In genomic region chr3:179610066-179610465, GRCh38 we compare ENCODE assay signal across 22 cellular contexts. TPM values are rescaled to one million over a fixed set of nuclear protein-coding genes. Genes with fewer than 3 reads are reported as not detected.
DNase-seq lines count a peak whose midpoint lies in the region; ATAC-seq lines count a peak whose summit lies in the region.
"Had no signal": no experiment of that assay in that cellular context is flagged by ENCODE, and none has a peak within 500 bp of the region (broad histone marks: within the 10 kb centered on the region; RNA-seq: fewer than 3 reads in every experiment).

No MANE protein-coding gene starts in this region.

- no peak for ATAC-seq in activated naive CD8-positive, alpha-beta T cell treated with anti-CD3 and anti-CD28 coated beads, Interleukin-2, amount 50 U/mL, for 24 hours
- no peak for ATAC-seq in activated T-helper 17 cell treated with anti-CD3 and anti-CD28 coated beads, Interleukin-2, amount 50 U/mL, for 72 hours (replicated peaks)
- no peak for ATAC-seq in stimulated activated memory B cell treated with anti-CD40 and anti-IgM and Interleukin-4, amounts not matched to agents 10 μg/mL and 1 μg/mL and 100 μg/mL, for 72 hours
- ATAC-seq: esophagus mucosa, Panc1, SK-N-SH treated with all-trans-retinoic acid at 6 μM for 48 hours had no signal

- H3K4me1 Mint-ChIP-seq in activated naive CD8-positive, alpha-beta T cell treated with anti-CD3 and anti-CD28 coated beads for 36 hours = peaks cover 30% of the 10 kb centered on the region
- H3K4me1 Mint-ChIP-seq in activated naive CD8-positive, alpha-beta T cell treated with anti-CD3 and anti-CD28 coated beads, Interleukin-2, amount 50 U/mL, for 24 hours = peaks cover 44% of the 10 kb centered on the region
- peaks cover 33% of the 10 kb centered on the region for H3K4me1 Mint-ChIP-seq in activated T-helper 17 cell treated with anti-CD3 and anti-CD28 coated beads, Interleukin-2, amount 50 U/mL, for 72 hours
- peaks cover 62% of the 10 kb centered on the region for H3K4me1 Mint-ChIP-seq in stimulated activated memory B cell treated with anti-CD40 and anti-IgM and Interleukin-4, amounts not matched to agents 10 μg/mL and 1 μg/mL and 100 μg/mL, for 72 hours

- DNase-seq in activated naive CD8-positive, alpha-beta T cell treated with anti-CD3 and anti-CD28 coated beads for 36 hours = no peak
- DNase-seq in activated naive CD8-positive, alpha-beta T cell treated with anti-CD3 and anti-CD28 coated beads, Interleukin-2, amount 50 U/mL, for 24 hours = no peak
- DNase-seq in KBM-7 = no peak
- DNase-seq: activated CD8-positive, alpha-beta memory T cell treated with anti-CD3 and anti-CD28 coated beads, Interleukin-2, amount 50 U/mL, for 4 hours; activated gamma-delta T cell; central memory CD4-positive, alpha-beta T cell; DMS153; glutamatergic neuron; MV-4-11; NCI-H1436 treated with DMSO at 0.1 percent for 48 hours; NCI-H2107; NCI-H345; ovary; Right ventricle myocardium superior; stimulated activated CD4-positive, alpha-beta T cell treated with anti-CD3 and anti-CD28 coated beads, Interleukin-4, amount 100 ng/mL, for 24 hours; upper lobe of left lung had no signal

- in situ Hi-C loops in KBM-7 (cut with MboI; ENCODE audit: low pct_unique_long_range_greater_than_20kb, low sequenced_read_pairs) = no loop called here

- peaks cover 15% of the 10 kb centered on the region for H3K36me3 Mint-ChIP-seq in activated naive CD8-positive, alpha-beta T cell treated with anti-CD3 and anti-CD28 coated beads for 36 hours
- peaks cover 14% of the 10 kb centered on the region for H3K36me3 Mint-ChIP-seq in activated naive CD8-positive, alpha-beta T cell treated with anti-CD3 and anti-CD28 coated beads, Interleukin-2, amount 50 U/mL, for 24 hours (ENCODE audit: low read depth)
- H3K36me3 Mint-ChIP-seq in activated T-helper 17 cell treated with anti-CD3 and anti-CD28 coated beads, Interleukin-2, amount 50 U/mL, for 72 hours (ENCODE audit: low read depth) = peaks cover 34% of the 10 kb centered on the region
- peaks cover 25% of the 10 kb centered on the region for H3K36me3 Mint-ChIP-seq in stimulated activated memory B cell treated with anti-CD40 and anti-IgM and Interleukin-4, amounts not matched to agents 10 μg/mL and 1 μg/mL and 100 μg/mL, for 72 hours

- peak overlapping the region; percentile 29 for H3K27ac Mint-ChIP-seq in activated naive CD8-positive, alpha-beta T cell treated with anti-CD3 and anti-CD28 coated beads for 36 hours
- no peak overlapping the region for H3K27ac Mint-ChIP-seq in activated naive CD8-positive, alpha-beta T cell treated with anti-CD3 and anti-CD28 coated beads, Interleukin-2, amount 50 U/mL, for 24 hours
- peak overlapping the region; percentile 99 for H3K27ac Mint-ChIP-seq in activated T-helper 17 cell treated with anti-CD3 and anti-CD28 coated beads, Interleukin-2, amount 50 U/mL, for 72 hours
- peak overlapping the region; percentile 97 for H3K27ac Mint-ChIP-seq in stimulated activated memory B cell treated with anti-CD40 and anti-IgM and Interleukin-4, amounts not matched to agents 10 μg/mL and 1 μg/mL and 100 μg/mL, for 72 hours

- H3K4me3 Mint-ChIP-seq in activated naive CD8-positive, alpha-beta T cell treated with anti-CD3 and anti-CD28 coated beads for 36 hours = no peak overlapping the region
- H3K4me3 Mint-ChIP-seq in activated naive CD8-positive, alpha-beta T cell treated with anti-CD3 and anti-CD28 coated beads, Interleukin-2, amount 50 U/mL, for 24 hours = no peak overlapping the region
- peak overlapping the region; percentile 90 for H3K4me3 Mint-ChIP-seq in activated T-helper 17 cell treated with anti-CD3 and anti-CD28 coated beads, Interleukin-2, amount 50 U/mL, for 72 hours
- no peak overlapping the region for H3K4me3 Mint-ChIP-seq in stimulated activated memory B cell treated with anti-CD40 and anti-IgM and Interleukin-4, amounts not matched to agents 10 μg/mL and 1 μg/mL and 100 μg/mL, for 72 hours
- H3K4me3 Mint-ChIP-seq: neural crest cell had no signal

- no peaks in the 10 kb centered on the region for H3K27me3 Mint-ChIP-seq in activated naive CD8-positive, alpha-beta T cell treated with anti-CD3 and anti-CD28 coated beads for 36 hours
- H3K27me3 Mint-ChIP-seq in activated naive CD8-positive, alpha-beta T cell treated with anti-CD3 and anti-CD28 coated beads, Interleukin-2, amount 50 U/mL, for 24 hours = no peaks in the 10 kb centered on the region
- H3K27me3 Mint-ChIP-seq in activated T-helper 17 cell treated with anti-CD3 and anti-CD28 coated beads, Interleukin-2, amount 50 U/mL, for 72 hours = no peaks in the 10 kb centered on the region
- no peaks in the 10 kb centered on the region for H3K27me3 Mint-ChIP-seq in stimulated activated memory B cell treated with anti-CD40 and anti-IgM and Interleukin-4, amounts not matched to agents 10 μg/mL and 1 μg/mL and 100 μg/mL, for 72 hours

- no peaks in the 10 kb centered on the region for H3K9me3 Mint-ChIP-seq in activated naive CD8-positive, alpha-beta T cell treated with anti-CD3 and anti-CD28 coated beads for 36 hours
- H3K9me3 Mint-ChIP-seq in activated naive CD8-positive, alpha-beta T cell treated with anti-CD3 and anti-CD28 coated beads, Interleukin-2, amount 50 U/mL, for 24 hours = no peaks in the 10 kb centered on the region
- no peaks in the 10 kb centered on the region for H3K9me3 Mint-ChIP-seq in activated T-helper 17 cell treated with anti-CD3 and anti-CD28 coated beads, Interleukin-2, amount 50 U/mL, for 72 hours
- no peaks in the 10 kb centered on the region for H3K9me3 Mint-ChIP-seq in stimulated activated memory B cell treated with anti-CD40 and anti-IgM and Interleukin-4, amounts not matched to agents 10 μg/mL and 1 μg/mL and 100 μg/mL, for 72 hours
- H3K9me3 Mint-ChIP-seq: neural crest cell had no signal

RNA-seq across cellular contexts. Expression of gene NDUFB5, which starts 5.5 kb away (rescaled TPM):
- total RNA-seq in activated naive CD8-positive, alpha-beta T cell treated with anti-CD3 and anti-CD28 coated beads for 36 hours = 100 to 1,000 TPM; 106 to 111 TPM
- total RNA-seq in activated T-helper 17 cell treated with anti-CD3 and anti-CD28 coated beads, Interleukin-2, amount 50 U/mL, for 72 hours = 10 to 100 TPM; 81.7 to 96.9 TPM

RNA-seq across cellular contexts. Expression of gene MRPL47, which starts 5.6 kb away (rescaled TPM):
- 10 to 100 TPM; 69.4 to 70.4 TPM for total RNA-seq in activated naive CD8-positive, alpha-beta T cell treated with anti-CD3 and anti-CD28 coated beads for 36 hours
- total RNA-seq in activated T-helper 17 cell treated with anti-CD3 and anti-CD28 coated beads, Interleukin-2, amount 50 U/mL, for 72 hours = 10 to 100 TPM; 35.9 to 62.6 TPM

RNA-seq across cellular contexts. Expression of gene USP13, which starts 42.8 kb away (rescaled TPM):
- 10 to 100 TPM; 11.6 to 11.9 TPM for total RNA-seq in activated naive CD8-positive, alpha-beta T cell treated with anti-CD3 and anti-CD28 coated beads for 36 hours
- total RNA-seq in activated T-helper 17 cell treated with anti-CD3 and anti-CD28 coated beads, Interleukin-2, amount 50 U/mL, for 72 hours = 10 to 100 TPM in 1 of 2 donors, 1 to 10 TPM in 1; 4.2 to 12.9 TPM

RNA-seq across cellular contexts. Expression of gene ACTL6A, which starts 47.3 kb away (rescaled TPM):
- 10 to 100 TPM; 94.2 to 95.7 TPM for total RNA-seq in activated naive CD8-positive, alpha-beta T cell treated with anti-CD3 and anti-CD28 coated beads for 36 hours
- 10 to 100 TPM; 59.0 to 88.4 TPM for total RNA-seq in activated T-helper 17 cell treated with anti-CD3 and anti-CD28 coated beads, Interleukin-2, amount 50 U/mL, for 72 hours
